Comparison of ENCODE assay signal across 17 cellular contexts in the genomic region with DNA sequence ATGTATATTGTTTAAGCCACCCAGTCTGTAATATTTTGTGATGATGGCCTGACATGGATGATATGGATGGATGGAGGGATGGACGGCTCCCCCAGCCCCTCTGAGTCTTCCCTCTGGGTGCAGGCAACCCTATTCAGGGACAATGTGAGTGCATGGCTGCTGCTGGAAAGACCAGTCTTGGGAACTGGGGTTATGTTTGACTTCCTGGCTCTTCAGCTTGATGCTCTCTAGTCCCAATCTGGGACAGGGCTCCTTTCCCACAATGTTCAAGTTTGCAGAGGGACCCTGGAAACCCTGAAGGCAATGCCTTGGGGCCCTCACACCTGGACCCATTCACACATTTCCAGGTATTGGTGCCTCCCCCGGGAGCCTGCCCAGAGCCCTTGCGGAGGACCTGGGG. TPM values are rescaled to one million over a fixed set of nuclear protein-coding genes. Genes with fewer than 3 reads are reported as not detected.
A peak's percentile ranks its signal among the peaks of the same experiment; 100 is the strongest.
DNase-seq lines count a peak whose midpoint lies in the region; TF ChIP-seq lines count a peak whose summit lies in the region.
"Had no signal": no experiment of that assay in that cellular context is flagged by ENCODE, and none has a peak within 500 bp of the region (broad histone marks: within the 10 kb centered on the region; RNA-seq: fewer than 3 reads in every experiment).

No MANE protein-coding gene starts in this region.

- peaks cover 4% of the 10 kb centered on the region for H3K27me3 Mint-ChIP-seq in T-helper 2 cell treated with Interferon-gamma antibody and Interleukin-4, amounts not matched to agents 5 μg/mL and 100 μg/mL, for 36 hours (ENCODE audit: low read depth)
- no peaks in the 10 kb centered on the region for H3K27me3 Mint-ChIP-seq in activated naive CD4-positive, alpha-beta T cell treated with anti-CD3 and anti-CD28 coated beads for 36 hours (ENCODE audit: low read depth)
- peaks cover 21% of the 10 kb centered on the region for H3K27me3 Mint-ChIP-seq in activated naive CD4-positive, alpha-beta T cell treated with anti-CD3 and anti-CD28 coated beads, Interleukin-2, amount 10 ng/mL, durations not matched to agents 7 days and 5 days

- POLR2A ChIA-PET in HEK293T (lab: Yijun Ruan, JAX): no interaction called here

- H3K79me2 ChIP-seq in osteoblast (ENCODE audit: insufficient read depth, low read length): no peaks in the 10 kb centered on the region

- H3K36me3 ChIP-seq in osteoblast (ENCODE audit: insufficient read depth, low read length): no peaks in the 10 kb centered on the region
- H3K36me3 ChIP-seq: HAP-1 had no signal

- no peaks in the 10 kb centered on the region for H3K36me3 Mint-ChIP-seq in T-helper 2 cell treated with Interferon-gamma antibody and Interleukin-4, amounts not matched to agents 5 μg/mL and 100 μg/mL, for 36 hours (ENCODE audit: low read depth)
- no peaks in the 10 kb centered on the region for H3K36me3 Mint-ChIP-seq in activated naive CD4-positive, alpha-beta T cell treated with anti-CD3 and anti-CD28 coated beads for 36 hours (ENCODE audit: low read depth)
- no peaks in the 10 kb centered on the region for H3K36me3 Mint-ChIP-seq in activated naive CD4-positive, alpha-beta T cell treated with anti-CD3 and anti-CD28 coated beads, Interleukin-2, amount 10 ng/mL, durations not matched to agents 7 days and 5 days
- H3K36me3 Mint-ChIP-seq: CD4-positive, CD25-positive, alpha-beta regulatory T cell; CD8-positive, alpha-beta T cell had no signal

- H3K27ac ChIP-seq in osteoblast (ENCODE audit: low read depth, low read length): no peak overlapping the region
- H3K27ac ChIP-seq: 22Rv1 had no signal

- no peak overlapping the region for H2AFZ ChIP-seq in osteoblast (ENCODE audit: low read length)
- H2AFZ ChIP-seq: GM23338 had no signal

- no peaks in the 10 kb centered on the region for H3K4me1 ChIP-seq in osteoblast (ENCODE audit: insufficient read depth, low read length)
- H3K4me1 ChIP-seq: Caco-2, HAP-1 had no signal

- H3K27me3 ChIP-seq in osteoblast (ENCODE audit: insufficient read depth, low read length): peaks cover 4% of the 10 kb centered on the region

- CTCF ChIA-PET in HEK293T (lab: Yijun Ruan, JAX): no interaction called here
- CTCF ChIA-PET in activated naive CD4-positive, alpha-beta T cell treated with anti-CD3 and anti-CD28 coated beads for 36 hours (lab: Charles Lee): interaction anchor here (0.6 to 0.9 kb wide), 2 partner anchors 55 to 132 kb away, joined by 3 to 5 read pairs; no protein-coding TSS in a partner anchor
- CTCF ChIA-PET in activated naive CD4-positive, alpha-beta T cell treated with anti-CD3 and anti-CD28 coated beads, Interleukin-2, amount 10 ng/mL, durations not matched to agents 7 days and 5 days (lab: Charles Lee): no interaction called here

- H3K9me3 Mint-ChIP-seq in T-helper 2 cell treated with Interferon-gamma antibody and Interleukin-4, amounts not matched to agents 5 μg/mL and 100 μg/mL, for 36 hours: no peaks in the 10 kb centered on the region
- H3K9me3 Mint-ChIP-seq in activated naive CD4-positive, alpha-beta T cell treated with anti-CD3 and anti-CD28 coated beads for 36 hours: no peaks in the 10 kb centered on the region
- no peaks in the 10 kb centered on the region for H3K9me3 Mint-ChIP-seq in activated naive CD4-positive, alpha-beta T cell treated with anti-CD3 and anti-CD28 coated beads, Interleukin-2, amount 10 ng/mL, durations not matched to agents 7 days and 5 days
- H3K9me3 Mint-ChIP-seq: CD8-positive, alpha-beta T cell had no signal

- no peaks in the 10 kb centered on the region for H4K20me1 ChIP-seq in osteoblast (ENCODE audit: insufficient read depth, low read length)

- intact Hi-C loops in activated naive CD4-positive, alpha-beta T cell treated with anti-CD3 and anti-CD28 coated beads for 36 hours (cut with micrococcal nuclease): no loop called here

- H3K27ac Mint-ChIP-seq in T-helper 2 cell treated with Interferon-gamma antibody and Interleukin-4, amounts not matched to agents 5 μg/mL and 100 μg/mL, for 36 hours: no peak overlapping the region
- no peak overlapping the region for H3K27ac Mint-ChIP-seq in activated naive CD4-positive, alpha-beta T cell treated with anti-CD3 and anti-CD28 coated beads for 36 hours
- no peak overlapping the region for H3K27ac Mint-ChIP-seq in activated naive CD4-positive, alpha-beta T cell treated with anti-CD3 and anti-CD28 coated beads, Interleukin-2, amount 10 ng/mL, durations not matched to agents 7 days and 5 days
- H3K27ac Mint-ChIP-seq: CD4-positive, CD25-positive, alpha-beta regulatory T cell; CD8-positive, alpha-beta T cell; GM23338 had no signal

- H3K4me1 Mint-ChIP-seq in T-helper 2 cell treated with Interferon-gamma antibody and Interleukin-4, amounts not matched to agents 5 μg/mL and 100 μg/mL, for 36 hours (ENCODE audit: low read depth): no peaks in the 10 kb centered on the region
- no peaks in the 10 kb centered on the region for H3K4me1 Mint-ChIP-seq in activated naive CD4-positive, alpha-beta T cell treated with anti-CD3 and anti-CD28 coated beads for 36 hours (ENCODE audit: low read depth)
- no peaks in the 10 kb centered on the region for H3K4me1 Mint-ChIP-seq in activated naive CD4-positive, alpha-beta T cell treated with anti-CD3 and anti-CD28 coated beads, Interleukin-2, amount 10 ng/mL, durations not matched to agents 7 days and 5 days
- H3K4me1 Mint-ChIP-seq: CD4-positive, CD25-positive, alpha-beta regulatory T cell had no signal

- DNase-seq in T-helper 2 cell treated with Interferon-gamma antibody and Interleukin-4, amounts not matched to agents 5 μg/mL and 100 μg/mL, for 36 hours (ENCODE audit: low spot score): peak; percentile 1
- no peak for DNase-seq in T-helper 2 cell
- peak; percentile 3 for DNase-seq in HEK293T (ENCODE audit: extremely low spot score)
- peak; percentile 56 for DNase-seq in osteoblast (ENCODE audit: insufficient read length, low spot score, missing footprints)
- DNase-seq in NCI-H345 treated with DMSO at 0.1 percent for 48 hours (lab: John Stamatoyannopoulos, UW; ENCODE audit: unreplicated experiment): no peak
- no peak for DNase-seq in NCI-H2107 treated with DMSO at 0.1 percent for 48 hours (lab: John Stamatoyannopoulos, UW; ENCODE audit: unreplicated experiment)
- DNase-seq in activated naive CD4-positive, alpha-beta T cell treated with anti-CD3 and anti-CD28 coated beads for 36 hours: no peak
- DNase-seq in activated naive CD4-positive, alpha-beta T cell treated with anti-CD3 and anti-CD28 coated beads, Interleukin-2, amount 10 ng/mL, durations not matched to agents 7 days and 5 days: no peak
- DNase-seq: C1 segment of cervical spinal cord; Caco-2; CD4-positive, CD25-positive, alpha-beta regulatory T cell; CD8-positive, alpha-beta T cell; DMS153; DND-41 had no signal

- H3K4me3 Mint-ChIP-seq in T-helper 2 cell treated with Interferon-gamma antibody and Interleukin-4, amounts not matched to agents 5 μg/mL and 100 μg/mL, for 36 hours: no peak overlapping the region
- H3K4me3 Mint-ChIP-seq in activated naive CD4-positive, alpha-beta T cell treated with anti-CD3 and anti-CD28 coated beads for 36 hours: no peak overlapping the region
- no peak overlapping the region for H3K4me3 Mint-ChIP-seq in activated naive CD4-positive, alpha-beta T cell treated with anti-CD3 and anti-CD28 coated beads, Interleukin-2, amount 10 ng/mL, durations not matched to agents 7 days and 5 days
- H3K4me3 Mint-ChIP-seq: CD4-positive, CD25-positive, alpha-beta regulatory T cell; CD8-positive, alpha-beta T cell; GM23338 had no signal

- H3K4me3 ChIP-seq in osteoblast (ENCODE audit: insufficient read depth, low read length): no peak overlapping the region
- H3K4me3 ChIP-seq: GM23338, HAP-1 had no signal

- TF ChIP-seq CTCF in osteoblast (IDR thresholded peaks at IDR 0.05; ENCODE audit: extremely low read depth, low read depth, low read length): no peak

- H3K4me2 ChIP-seq in osteoblast (ENCODE audit: insufficient read depth, low read length): no peak overlapping the region
- H3K4me2 ChIP-seq: GM23338 had no signal

- H3K9me3 ChIP-seq in osteoblast (ENCODE audit: low read depth, low read length): no peaks in the 10 kb centered on the region
- H3K9me3 ChIP-seq: Caco-2, HAP-1 had no signal

TF ChIP-seq in HEK293T, 16 proteins besides CTCF, POLR2A, EP300 and RAD21:
- TF ChIP-seq FOXA1 (IDR thresholded peaks at IDR 0.05) (no peak), HDGF (IDR thresholded peaks at IDR 0.05; ENCODE audit: borderline replicate concordance) (no peak), NFRKB (IDR thresholded peaks at IDR 0.05) (no peak), LEF1 (IDR thresholded peaks at IDR 0.05; ENCODE audit: borderline replicate concordance) (no peak), SP1 (IDR thresholded peaks at IDR 0.05) (no peak), FOXK2 (IDR thresholded peaks at IDR 0.05) (no peak), ARNT (IDR thresholded peaks at IDR 0.05) (no peak), L3MBTL2 (conservative IDR thresholded peaks at IDR 0.05) (no peak), TARDBP (IDR thresholded peaks at IDR 0.05) (no peak), FOXM1 (IDR thresholded peaks at IDR 0.05; ENCODE audit: borderline replicate concordance) (no peak), ZNF384 (IDR thresholded peaks at IDR 0.05) (no peak), ELF4 (IDR thresholded peaks at IDR 0.05) (no peak), CTBP1 (IDR thresholded peaks at IDR 0.05; ENCODE audit: borderline replicate concordance) (no peak), BHLHE40 (IDR thresholded peaks at IDR 0.05; ENCODE audit: borderline replicate concordance) (no peak), SUZ12 (IDR thresholded peaks at IDR 0.05) (no peak)
- TF ChIP-seq, protein P1, sequence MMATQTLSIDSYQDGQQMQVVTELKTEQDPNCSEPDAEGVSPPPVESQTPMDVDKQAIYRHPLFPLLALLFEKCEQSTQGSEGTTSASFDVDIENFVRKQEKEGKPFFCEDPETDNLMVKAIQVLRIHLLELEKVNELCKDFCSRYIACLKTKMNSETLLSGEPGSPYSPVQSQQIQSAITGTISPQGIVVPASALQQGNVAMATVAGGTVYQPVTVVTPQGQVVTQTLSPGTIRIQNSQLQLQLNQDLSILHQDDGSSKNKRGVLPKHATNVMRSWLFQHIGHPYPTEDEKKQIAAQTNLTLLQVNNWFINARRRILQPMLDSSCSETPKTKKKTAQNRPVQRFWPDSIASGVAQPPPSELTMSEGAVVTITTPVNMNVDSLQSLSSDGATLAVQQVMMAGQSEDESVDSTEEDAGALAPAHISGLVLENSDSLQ (IDR thresholded peaks at IDR 0.05): no peak

RNA-seq across cellular contexts. Expression of a gene that starts 52.3 kb away (rescaled TPM):
- under 0.01 TPM in 2 replicates for total RNA-seq in osteoblast
- under 1 TPM in 1 of 2 experiments, not detected in 1; 0.36 TPM for total RNA-seq in activated naive CD4-positive, alpha-beta T cell treated with anti-CD3 and anti-CD28 coated beads for 36 hours
- total RNA-seq: Caco-2; CD8-positive, alpha-beta T cell had no signal

Comparison
In these comparisons a context has a peak if more than half of its experiments do, and no peak if none do; other contexts are left out.
1. DNase-seq: peak in T-helper 2 cell treated with Interferon-gamma antibody and Interleukin-4, amounts not matched to agents 5 μg/mL and 100 μg/mL, for 36 hours (single experiment), HEK293T (single experiment) and osteoblast (single experiment); none in T-helper 2 cell (0 of 5), NCI-H345 treated with DMSO at 0.1 percent for 48 hours (single experiment), NCI-H2107 treated with DMSO at 0.1 percent for 48 hours (single experiment), activated naive CD4-positive, alpha-beta T cell treated with anti-CD3 and anti-CD28 coated beads for 36 hours (single experiment) and activated naive CD4-positive, alpha-beta T cell treated with anti-CD3 and anti-CD28 coated beads, Interleukin-2, amount 10 ng/mL, durations not matched to agents 7 days and 5 days (single experiment).